16 cellular contexts compared by ENCODE assay signal in the genomic region with DNA sequence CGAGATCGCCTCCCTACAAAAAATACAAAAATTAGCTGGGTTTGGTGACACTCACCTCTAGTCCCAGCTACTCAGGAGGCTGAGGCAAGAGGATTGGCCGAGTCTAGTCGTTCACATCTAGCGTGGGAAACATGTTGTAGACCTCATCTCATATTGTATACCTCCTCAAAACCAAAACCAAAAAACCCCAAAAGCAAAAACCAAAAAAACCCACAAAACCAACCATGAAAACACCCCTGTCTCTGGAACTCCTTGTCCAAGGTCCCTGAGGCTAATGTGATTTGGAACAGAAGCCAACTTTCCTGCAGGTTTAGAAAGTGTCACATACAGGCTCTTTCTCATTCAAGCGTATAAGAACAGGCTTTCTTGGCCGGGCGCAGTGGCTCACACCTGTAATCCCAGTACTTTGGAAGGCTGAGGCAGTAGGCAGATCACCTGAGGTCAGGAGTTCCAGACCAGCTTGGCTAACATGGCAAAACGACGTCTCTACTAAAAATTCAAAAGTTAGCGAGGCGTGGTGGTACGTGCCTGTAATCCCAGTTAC.
"Had no signal": no experiment of that assay in that cellular context is flagged by ENCODE, and none has a peak within 500 bp of the region (broad histone marks: within the 10 kb centered on the region; RNA-seq: fewer than 3 reads in every experiment).

No MANE protein-coding gene starts in this region.

- H3K4me3 Mint-ChIP-seq: activated CD8-positive, alpha-beta T cell treated with anti-CD3 and anti-CD28 coated beads for 36 hours; activated naive CD8-positive, alpha-beta T cell treated with anti-CD3 and anti-CD28 coated beads for 36 hours; central memory CD8-positive, alpha-beta T cell; stimulated activated memory B cell treated with anti-CD40 and anti-IgM and Interleukin-4, amounts not matched to agents 10 μg/mL and 1 μg/mL and 100 μg/mL, for 72 hours; T-helper 1 cell treated with Interleukin-12 subunit alpha and Interleukin-12 subunit beta and Interleukin-4 antibody, amounts not matched to agents 30 μg/mL and 1 μg/mL, for 36 hours had no signal

- H3K27ac Mint-ChIP-seq: activated CD8-positive, alpha-beta T cell treated with anti-CD3 and anti-CD28 coated beads for 36 hours; activated naive CD8-positive, alpha-beta T cell treated with anti-CD3 and anti-CD28 coated beads for 36 hours; stimulated activated memory B cell treated with anti-CD40 and anti-IgM and Interleukin-4, amounts not matched to agents 10 μg/mL and 1 μg/mL and 100 μg/mL, for 72 hours; T-helper 1 cell treated with Interleukin-12 subunit alpha and Interleukin-12 subunit beta and Interleukin-4 antibody, amounts not matched to agents 30 μg/mL and 1 μg/mL, for 36 hours had no signal

- DNase-seq: activated CD4-positive, alpha-beta T cell treated with anti-CD3 and anti-CD28 coated beads for 48 hours; activated CD8-positive, alpha-beta memory T cell treated with anti-CD3 and anti-CD28 coated beads, Interleukin-2, amount 50 U/mL, for 4 hours; activated CD8-positive, alpha-beta T cell treated with anti-CD3 and anti-CD28 coated beads for 36 hours; activated naive CD8-positive, alpha-beta T cell treated with anti-CD3 and anti-CD28 coated beads for 36 hours; amygdala; body of pancreas; effector memory CD4-positive, alpha-beta T cell; gastrocnemius medialis; heart right ventricle; left colon; midbrain; pancreas; stimulated activated CD4-positive, alpha-beta T cell treated with anti-CD3 and anti-CD28 coated beads, Interleukin-12 subunit alpha, Interleukin-12 subunit beta, amount 100 ng/mL, for 4 hours had no signal

- H3K36me3 Mint-ChIP-seq: activated naive CD8-positive, alpha-beta T cell treated with anti-CD3 and anti-CD28 coated beads for 36 hours; stimulated activated memory B cell treated with anti-CD40 and anti-IgM and Interleukin-4, amounts not matched to agents 10 μg/mL and 1 μg/mL and 100 μg/mL, for 72 hours had no signal

- ATAC-seq: activated CD8-positive, alpha-beta T cell treated with anti-CD3 and anti-CD28 coated beads for 36 hours; body of pancreas; gastrocnemius medialis; heart right ventricle; left colon; pancreas; stimulated activated memory B cell treated with anti-CD40 and anti-IgM and Interleukin-4, amounts not matched to agents 10 μg/mL and 1 μg/mL and 100 μg/mL, for 72 hours had no signal

- H3K27me3 Mint-ChIP-seq: activated CD8-positive, alpha-beta T cell treated with anti-CD3 and anti-CD28 coated beads for 36 hours; activated naive CD8-positive, alpha-beta T cell treated with anti-CD3 and anti-CD28 coated beads for 36 hours; central memory CD8-positive, alpha-beta T cell; stimulated activated memory B cell treated with anti-CD40 and anti-IgM and Interleukin-4, amounts not matched to agents 10 μg/mL and 1 μg/mL and 100 μg/mL, for 72 hours had no signal

- H3K9me3 Mint-ChIP-seq: activated CD8-positive, alpha-beta T cell treated with anti-CD3 and anti-CD28 coated beads for 36 hours; activated naive CD8-positive, alpha-beta T cell treated with anti-CD3 and anti-CD28 coated beads for 36 hours; central memory CD8-positive, alpha-beta T cell; stimulated activated memory B cell treated with anti-CD40 and anti-IgM and Interleukin-4, amounts not matched to agents 10 μg/mL and 1 μg/mL and 100 μg/mL, for 72 hours; T-helper 1 cell treated with Interleukin-12 subunit alpha and Interleukin-12 subunit beta and Interleukin-4 antibody, amounts not matched to agents 30 μg/mL and 1 μg/mL, for 36 hours had no signal
